18 cellular contexts compared by ENCODE assay signal in the genomic region with DNA sequence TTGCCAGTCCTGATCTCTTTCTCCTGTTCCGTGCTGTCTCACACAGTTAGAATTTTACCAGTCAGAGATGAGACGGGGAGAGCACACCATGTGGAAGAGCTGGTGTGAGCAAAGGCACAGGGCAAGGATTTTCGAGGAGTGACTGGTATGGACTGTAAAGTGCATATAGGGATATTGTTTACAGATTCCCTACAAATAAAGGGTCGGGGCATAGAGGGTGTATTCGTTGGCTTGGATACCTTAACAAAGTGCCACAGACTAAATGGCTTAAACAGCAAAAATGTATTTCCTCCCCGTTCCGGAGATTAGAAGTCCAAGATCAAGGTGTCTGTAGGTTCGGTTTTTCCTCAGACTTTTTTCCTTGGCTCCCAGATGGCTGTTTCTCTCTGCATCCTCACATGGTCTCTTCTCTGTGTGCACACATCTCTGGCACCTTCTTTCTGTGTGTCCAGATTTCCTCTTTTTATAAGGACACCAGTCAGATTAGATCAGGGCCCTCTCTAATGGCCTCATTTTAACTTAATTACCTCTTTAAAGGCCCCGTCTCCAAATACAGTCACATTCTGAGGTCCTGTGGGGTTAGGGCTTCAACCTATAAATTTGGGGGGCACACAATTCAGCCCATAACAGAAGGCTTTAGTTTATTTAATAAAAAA. TPM values are rescaled to one million over a fixed set of nuclear protein-coding genes. Genes with fewer than 3 reads are reported as not detected.
A peak's percentile ranks its signal among the peaks of the same experiment; 100 is the strongest.
DNase-seq lines count a peak whose midpoint lies in the region; ATAC-seq, FAIRE-seq and TF ChIP-seq lines count a peak whose summit lies in the region.
"Had no signal": no experiment of that assay in that cellular context is flagged by ENCODE, and none has a peak within 500 bp of the region (broad histone marks: within the 10 kb centered on the region; RNA-seq: fewer than 3 reads in every experiment).

No MANE protein-coding gene starts in this region.

- peaks cover 58% of the 10 kb centered on the region for H3K4me1 ChIP-seq in left ventricle myocardium inferior
- peaks cover 0 to 65% (median 31%) of the 10 kb centered on the region in 4 donors for H3K4me1 ChIP-seq in right lobe of liver
- H3K4me1 ChIP-seq: esophagus squamous epithelium had no signal

- no peaks in the 10 kb centered on the region for H3K9me3 ChIP-seq in left ventricle myocardium inferior (replicated peaks)
- H3K9me3 ChIP-seq in right lobe of liver, result no peaks in the 10 kb centered on the region
- H3K9me3 ChIP-seq: esophagus squamous epithelium had no signal

- no peak for TF ChIP-seq POLR2A in right lobe of liver (IDR thresholded peaks at IDR 0.05)
- TF ChIP-seq POLR2A in GM12892 (IDR thresholded peaks at IDR 0.05; ENCODE audit: low read depth, low read length), result no peak

- TF ChIP-seq CTCF in left ventricle myocardium inferior (IDR thresholded peaks at IDR 0.05; ENCODE audit: borderline replicate concordance) (no peak), right lobe of liver (IDR thresholded peaks at IDR 0.05) (no peak)

- no peaks in the 10 kb centered on the region for H3K27me3 Mint-ChIP-seq in activated T-helper 1 cell treated with anti-CD3 and anti-CD28 coated beads, Interleukin-12 subunit alpha, Interleukin-12 subunit beta, Interleukin-2, Interleukin-4 antibody, amounts not matched to agents 30 ng/mL and 10 ng/mL and 1 ng/mL, durations not matched to agents 14 hours and 24 hours and 36 hours (ENCODE audit: insufficient read depth)

- H3K27me3 ChIP-seq in left ventricle myocardium inferior (ENCODE audit: low read depth) (no peaks in the 10 kb centered on the region), right lobe of liver (no peaks in the 10 kb centered on the region)
- H3K27me3 ChIP-seq: esophagus squamous epithelium had no signal

- intact Hi-C loops in left ventricle myocardium inferior (cut with micrococcal nuclease), result no loop called here
- intact Hi-C loops in Right ventricle myocardium superior (cut with DNase I), result no loop called here
- intact Hi-C loops in activated T-helper 1 cell treated with anti-CD3 and anti-CD28 coated beads, Interleukin-12 subunit alpha, Interleukin-12 subunit beta, Interleukin-2, Interleukin-4 antibody, amounts not matched to agents 30 ng/mL and 10 ng/mL and 1 ng/mL, durations not matched to agents 14 hours and 24 hours and 36 hours (cut with micrococcal nuclease), result no loop called here
- intact Hi-C loops in right lobe of liver (cut with DNase I), result no loop called here

- peak overlapping the region; percentile 84 for H3K27ac Mint-ChIP-seq in activated T-helper 1 cell treated with anti-CD3 and anti-CD28 coated beads, Interleukin-12 subunit alpha, Interleukin-12 subunit beta, Interleukin-2, Interleukin-4 antibody, amounts not matched to agents 30 ng/mL and 10 ng/mL and 1 ng/mL, durations not matched to agents 14 hours and 24 hours and 36 hours

- peaks cover 64% of the 10 kb centered on the region for H3K4me1 Mint-ChIP-seq in activated T-helper 1 cell treated with anti-CD3 and anti-CD28 coated beads, Interleukin-12 subunit alpha, Interleukin-12 subunit beta, Interleukin-2, Interleukin-4 antibody, amounts not matched to agents 30 ng/mL and 10 ng/mL and 1 ng/mL, durations not matched to agents 14 hours and 24 hours and 36 hours (ENCODE audit: low read depth)

- H3K27ac ChIP-seq in left ventricle myocardium inferior (replicated peaks) (peak overlapping the region; percentile 87), right lobe of liver (peak overlapping the region in 2 of 3 donors; percentile 83 to 92)
- H3K27ac ChIP-seq: esophagus squamous epithelium had no signal

- WGBS in right lobe of liver (ENCODE audit: insufficient coverage, low coverage, low lambda C conversion rate, missing lambda C conversion rate), result 64% methylated on average over 8 of the region's 9 CpGs

- H3K4me3 ChIP-seq in left ventricle myocardium inferior (no peak overlapping the region), right lobe of liver (no peak overlapping the region)
- H3K4me3 ChIP-seq: esophagus squamous epithelium had no signal

- no peaks in the 10 kb centered on the region for H3K9me3 Mint-ChIP-seq in activated T-helper 1 cell treated with anti-CD3 and anti-CD28 coated beads, Interleukin-12 subunit alpha, Interleukin-12 subunit beta, Interleukin-2, Interleukin-4 antibody, amounts not matched to agents 30 ng/mL and 10 ng/mL and 1 ng/mL, durations not matched to agents 14 hours and 24 hours and 36 hours

- H3K36me3 ChIP-seq in left ventricle myocardium inferior, result no peaks in the 10 kb centered on the region
- H3K36me3 ChIP-seq in right lobe of liver, result no peaks in the 10 kb centered on the region

- peaks cover 52% of the 10 kb centered on the region for H3K36me3 Mint-ChIP-seq in activated T-helper 1 cell treated with anti-CD3 and anti-CD28 coated beads, Interleukin-12 subunit alpha, Interleukin-12 subunit beta, Interleukin-2, Interleukin-4 antibody, amounts not matched to agents 30 ng/mL and 10 ng/mL and 1 ng/mL, durations not matched to agents 14 hours and 24 hours and 36 hours (ENCODE audit: low read depth)

- DNase-seq in left ventricle myocardium inferior (no peak), Right ventricle myocardium superior (no peak), right lobe of liver (no peak), GM12892 (ENCODE audit: insufficient read length) (no peak), NCI-H146 (lab: John Stamatoyannopoulos, UW) (no peak), DMS79 treated with DMSO at 0.1 percent for 48 hours (lab: John Stamatoyannopoulos, UW) (no peak)
- DNase-seq in activated T-helper 1 cell treated with anti-CD3 and anti-CD28 coated beads, Interleukin-12 subunit alpha, Interleukin-12 subunit beta, Interleukin-2, Interleukin-4 antibody, amounts not matched to agents 30 ng/mL and 10 ng/mL and 1 ng/mL, durations not matched to agents 14 hours and 24 hours and 36 hours (ENCODE audit: low spot score), result no peak
- DNase-seq: activated CD4-positive, alpha-beta T cell treated with anti-CD3 and anti-CD28 coated beads, Interleukin-2, amount 50 U/mL, for 48 hours; aorta; effector CD8-positive, alpha-beta T cell; esophagus squamous epithelium; left colon; midbrain; NCI-H1048; NCI-H2029 treated with DMSO at 0.1 percent for 48 hours; NCI-H446 treated with DMSO at 0.1 percent for 48 hours; right cardiac atrium had no signal

- no peak overlapping the region for H3K4me3 Mint-ChIP-seq in activated T-helper 1 cell treated with anti-CD3 and anti-CD28 coated beads, Interleukin-12 subunit alpha, Interleukin-12 subunit beta, Interleukin-2, Interleukin-4 antibody, amounts not matched to agents 30 ng/mL and 10 ng/mL and 1 ng/mL, durations not matched to agents 14 hours and 24 hours and 36 hours

- no peak for FAIRE-seq in GM12892 (lab: Jason Lieb, UNC)

- no peak for ATAC-seq in Right ventricle myocardium superior (ENCODE audit: poor library complexity)
- ATAC-seq in right lobe of liver, result no peak
- no peak for ATAC-seq in HG02588 (IDR thresholded peaks at IDR 0.05; ENCODE audit: unreplicated experiment)
- ATAC-seq: left colon, right cardiac atrium had no signal

RNA-seq across cellular contexts. Expression of a gene that starts 23.4 kb away (rescaled TPM):
- 28.2 TPM for total RNA-seq in left ventricle myocardium inferior
- 27.6 TPM for total RNA-seq in Right ventricle myocardium superior
- total RNA-seq in activated T-helper 1 cell treated with anti-CD3 and anti-CD28 coated beads, Interleukin-12 subunit alpha, Interleukin-12 subunit beta, Interleukin-2, Interleukin-4 antibody, amounts not matched to agents 30 ng/mL and 10 ng/mL and 1 ng/mL, durations not matched to agents 14 hours and 24 hours and 36 hours, result 173 and 175 TPM in 2 replicates
- total RNA-seq in right lobe of liver, result 10 to 100 TPM; 20.6 to 89.1 (median 49.6) TPM
- 69.7 TPM for polyA plus RNA-seq in GM12892 (2012; ENCODE audit: missing spikeins)
